Comparison of ENCODE assay signal across 27 cellular contexts in the genomic region with DNA sequence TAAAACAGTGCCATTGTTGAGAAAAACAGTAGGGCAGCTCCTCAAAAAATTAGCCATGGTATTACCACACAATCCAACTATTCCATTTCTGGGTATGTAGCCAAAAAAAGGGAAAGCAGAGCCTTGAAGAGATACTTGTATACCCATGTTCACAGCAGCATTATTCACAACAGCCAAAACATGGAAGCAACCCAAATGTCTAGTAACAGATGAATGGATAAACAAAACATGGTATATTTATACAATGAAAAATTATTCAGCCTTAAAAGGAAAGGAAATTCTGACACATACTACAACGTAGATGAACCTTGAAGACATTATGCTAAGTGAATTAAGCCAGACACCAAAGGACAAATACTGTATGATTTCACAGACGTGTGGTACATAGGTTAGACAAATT.
DNase-seq lines count a peak whose midpoint lies in the region; ATAC-seq, FAIRE-seq and TF ChIP-seq lines count a peak whose summit lies in the region.
"Had no signal": no experiment of that assay in that cellular context is flagged by ENCODE, and none has a peak within 500 bp of the region (broad histone marks: within the 10 kb centered on the region; RNA-seq: fewer than 3 reads in every experiment).

No MANE protein-coding gene starts in this region.

- peaks cover 29% of the 10 kb centered on the region for H3K27me3 Mint-ChIP-seq in activated CD8-positive, alpha-beta memory T cell treated with anti-CD3 and anti-CD28 coated beads, Interleukin-2, amount 10 ng/mL, durations not matched to agents 7 days and 5 days

- no peaks in the 10 kb centered on the region for H3K27me3 ChIP-seq in pancreas
- no peaks in the 10 kb centered on the region for H3K27me3 ChIP-seq in lower lobe of right lung (ENCODE audit: low read depth)
- H3K27me3 ChIP-seq: thyroid gland had no signal

- no peaks in the 10 kb centered on the region for H3K4me1 ChIP-seq in pancreas
- H3K4me1 ChIP-seq in lower lobe of right lung: no peaks in the 10 kb centered on the region

- H3K36me3 ChIP-seq in pancreas: no peaks in the 10 kb centered on the region
- H3K36me3 ChIP-seq in lower lobe of right lung: no peaks in the 10 kb centered on the region
- H3K36me3 ChIP-seq: thyroid gland had no signal

- H3K4me1 Mint-ChIP-seq in activated CD8-positive, alpha-beta memory T cell treated with anti-CD3 and anti-CD28 coated beads, Interleukin-2, amount 10 ng/mL, durations not matched to agents 7 days and 5 days: no peaks in the 10 kb centered on the region
- H3K4me1 Mint-ChIP-seq: central memory CD8-positive, alpha-beta T cell had no signal

- H3K9me3 ChIP-seq in pancreas (no peaks in the 10 kb centered on the region), lower lobe of right lung (no peaks in the 10 kb centered on the region)
- H3K9me3 ChIP-seq: thyroid gland had no signal

- H3K27ac Mint-ChIP-seq in activated CD8-positive, alpha-beta memory T cell treated with anti-CD3 and anti-CD28 coated beads, Interleukin-2, amount 10 ng/mL, durations not matched to agents 7 days and 5 days: no peak overlapping the region
- H3K27ac Mint-ChIP-seq: activated T-helper 1 cell treated with anti-CD3 and anti-CD28 coated beads, Interleukin-12 subunit alpha, Interleukin-12 subunit beta, Interleukin-2, Interleukin-4 antibody, amounts not matched to agents 30 ng/mL and 10 ng/mL and 1 ng/mL, durations not matched to agents 14 hours and 24 hours and 36 hours; CD4-positive, CD25-positive, alpha-beta regulatory T cell; natural killer cell treated with Interleukin-12 subunit alpha and Interleukin-12 subunit beta and Interleukin-15 and Interleukin-18, amount 100 ng/mL, for 72 hours had no signal

- no peak overlapping the region for H3K27ac ChIP-seq in pancreas
- no peak overlapping the region for H3K27ac ChIP-seq in lower lobe of right lung
- H3K27ac ChIP-seq: KMS-11, thyroid gland, VCaP had no signal

- no peaks in the 10 kb centered on the region for H3K36me3 Mint-ChIP-seq in activated CD8-positive, alpha-beta memory T cell treated with anti-CD3 and anti-CD28 coated beads, Interleukin-2, amount 10 ng/mL, durations not matched to agents 7 days and 5 days
- H3K36me3 Mint-ChIP-seq: CD4-positive, CD25-positive, alpha-beta regulatory T cell had no signal

- TF ChIP-seq CTCF in pancreas (IDR thresholded peaks at IDR 0.05) (no peak), lower lobe of right lung (IDR thresholded peaks at IDR 0.05) (no peak)

- intact Hi-C loops in pancreas (cut with DNase I) (no loop called here), lower lobe of right lung (cut with DNase I) (no loop called here)

- WGBS in pancreas, 2 donors: 40 to 41% methylated on average over 2 of the region's 2 CpGs

- H3K4me3 ChIP-seq in pancreas (no peak overlapping the region), lower lobe of right lung (no peak overlapping the region)
- H3K4me3 ChIP-seq: thyroid gland had no signal

- CTCF ChIA-PET in activated CD8-positive, alpha-beta memory T cell treated with anti-CD3 and anti-CD28 coated beads, Interleukin-2, amount 10 ng/mL, durations not matched to agents 7 days and 5 days (lab: Charles Lee): interaction anchor here (1.8 kb wide), 1 partner anchor 13 kb away, joined by 8 read pairs; no protein-coding TSS in a partner anchor

- no peak overlapping the region for H3K4me3 Mint-ChIP-seq in activated CD8-positive, alpha-beta memory T cell treated with anti-CD3 and anti-CD28 coated beads, Interleukin-2, amount 10 ng/mL, durations not matched to agents 7 days and 5 days
- H3K4me3 Mint-ChIP-seq: activated T-helper 1 cell treated with anti-CD3 and anti-CD28 coated beads, Interleukin-12 subunit alpha, Interleukin-12 subunit beta, Interleukin-2, Interleukin-4 antibody, amounts not matched to agents 30 ng/mL and 10 ng/mL and 1 ng/mL, durations not matched to agents 14 hours and 24 hours and 36 hours; CD4-positive, CD25-positive, alpha-beta regulatory T cell; central memory CD8-positive, alpha-beta T cell; natural killer cell treated with Interleukin-12 subunit alpha and Interleukin-12 subunit beta and Interleukin-15 and Interleukin-18, amount 100 ng/mL, for 72 hours had no signal

- H3K9me3 Mint-ChIP-seq in activated CD8-positive, alpha-beta memory T cell treated with anti-CD3 and anti-CD28 coated beads, Interleukin-2, amount 10 ng/mL, durations not matched to agents 7 days and 5 days (ENCODE audit: low read depth): no peaks in the 10 kb centered on the region
- H3K9me3 Mint-ChIP-seq: central memory CD8-positive, alpha-beta T cell; natural killer cell treated with Interleukin-12 subunit alpha and Interleukin-12 subunit beta and Interleukin-15 and Interleukin-18, amount 100 ng/mL, for 72 hours had no signal

- peak; percentile 63 for FAIRE-seq in pancreas (lab: Jason Lieb, UNC)

- ATAC-seq in pancreas (no peak), GM18511 (IDR thresholded peaks at IDR 0.05; ENCODE audit: unreplicated experiment) (no peak), lower lobe of right lung (no peak)
- ATAC-seq in activated CD8-positive, alpha-beta memory T cell treated with anti-CD3 and anti-CD28 coated beads, Interleukin-2, amount 10 ng/mL, durations not matched to agents 7 days and 5 days: no peak
- ATAC-seq: natural killer cell treated with Interleukin-12 subunit alpha and Interleukin-12 subunit beta and Interleukin-15 and Interleukin-18, amount 100 ng/mL, for 72 hours; stimulated activated naive CD8-positive, alpha-beta T cell treated with anti-CD3 and anti-CD28 coated beads, Interleukin-15, Interleukin-2, amounts not matched to agents 100 U/mL and 50 U/mL, for 24 hours had no signal

- peak; percentile 72 for DNase-seq in DMS79 (lab: John Stamatoyannopoulos, UW)
- peak; percentile 59 for DNase-seq in M059J (ENCODE audit: low read depth)
- peak; percentile 95 for DNase-seq in fibroblast of gingiva (ENCODE audit: low read depth)
- no peak for DNase-seq in pancreas
- no peak for DNase-seq in activated CD8-positive, alpha-beta memory T cell treated with anti-CD3 and anti-CD28 coated beads, Interleukin-2, amount 10 ng/mL, durations not matched to agents 7 days and 5 days
- no peak for DNase-seq in ACHN
- no peak for DNase-seq in lower lobe of right lung
- DNase-seq: activated CD4-positive, alpha-beta T cell treated with anti-CD3 and anti-CD28 coated beads for 48 hours; activated naive CD4-positive, alpha-beta T cell treated with anti-CD3 and anti-CD28 coated beads, Interleukin-2, amount 50 U/mL, for 16 hours; anterior cingulate cortex; CD4-positive, CD25-positive, alpha-beta regulatory T cell; DMS 273 treated with DMSO at 0.1 percent for 48 hours; GDM1; islet precursor cell; NCI-H187 treated with DMSO at 0.1 percent for 48 hours; NCI-H82; retina; Right ventricle myocardium superior; stimulated activated CD4-positive, alpha-beta T cell treated with anti-CD3 and anti-CD28 coated beads, Interleukin-4, amount 100 ng/mL, for 4 hours; stimulated activated naive CD8-positive, alpha-beta T cell treated with anti-CD3 and anti-CD28 coated beads, Interleukin-15, Interleukin-2, amounts not matched to agents 100 U/mL and 50 U/mL, for 24 hours; thyroid gland had no signal

- in situ Hi-C loops in ACHN (cut with HindIII; ENCODE audit: low pct_ligation_motif_present, low pct_unique_long_range_greater_than_20kb, low sequenced_read_pairs): no loop called here

Comparison
In these comparisons a context has a peak if more than half of its experiments do, and no peak if none do; other contexts are left out.
1. DNase-seq: peak in DMS79 (single experiment), M059J (single experiment) and fibroblast of gingiva (single experiment); none in pancreas (0 of 6), activated CD8-positive, alpha-beta memory T cell treated with anti-CD3 and anti-CD28 coated beads, Interleukin-2, amount 10 ng/mL, durations not matched to agents 7 days and 5 days (single experiment), ACHN (single experiment) and lower lobe of right lung (single experiment).